ENCODE assay signal across 9 cellular contexts in genomic region chr12:2811791-2812190, GRCh38. TPM values are rescaled to one million over a fixed set of nuclear protein-coding genes. Genes with fewer than 3 reads are reported as not detected.
A peak's percentile ranks its signal among the peaks of the same experiment; 100 is the strongest.
DNase-seq lines count a peak whose midpoint lies in the region; ATAC-seq and TF ChIP-seq lines count a peak whose summit lies in the region.
"Had no signal": no experiment of that assay in that cellular context is flagged by ENCODE, and none has a peak within 500 bp of the region (broad histone marks: within the 10 kb centered on the region; RNA-seq: fewer than 3 reads in every experiment).

No MANE protein-coding gene starts in this region.

- no peak overlapping the region for H2AFZ ChIP-seq in HCT116 (ENCODE audit: low read depth, low read length, poor library complexity, severe bottlenecking)

- no peaks in the 10 kb centered on the region for H4K20me1 ChIP-seq in HCT116 (ENCODE audit: insufficient read depth)

- RAD21 ChIA-PET in HCT116 (lab: Charles Lee; ENCODE audit: low non-redundant PET in 1 of 2, low total read pairs in 2 of 2, uncharacterized antibody in 2 of 2, unreplicated experiment in 2 of 2), result interaction anchor here in 1 of 2 experiments (0.7 kb wide), 1 partner anchor 17 kb away, joined by 3 read pairs; no protein-coding TSS in a partner anchor

- H3K4me1 ChIP-seq in HCT116 (ENCODE audit: control insufficient read depth in 1 of 2, insufficient read depth in 2 of 2, low read length in 2 of 2), result peaks cover 5 to 18% of the 10 kb centered on the region in 2 experiments
- peaks cover 0 to 35% (median 13%) of the 10 kb centered on the region in 3 donors for H3K4me1 ChIP-seq in gastroesophageal sphincter
- peaks cover 12% of the 10 kb centered on the region for H3K4me1 ChIP-seq in skeletal muscle satellite cell (ENCODE audit: control insufficient read depth, insufficient read depth, low read length)

- TF ChIP-seq POLR2A in HCT116 (IDR thresholded peaks at IDR 0.05; ENCODE audit: borderline replicate concordance, extremely low read depth, insufficient read depth, insufficient read length) (no peak), gastroesophageal sphincter (IDR thresholded peaks at IDR 0.05) (no peak)

- POLR2A ChIA-PET in HCT116 (lab: Charles Lee), result interaction anchor here (2.1 kb wide), 1 partner anchor 17 kb away, joined by 6 read pairs; the partner anchor contains the start of gene FKBP4

- intact Hi-C loops in HCT116 (cut with micrococcal nuclease), result no loop called here

- no peak for TF ChIP-seq RAD21 in HCT116 (IDR thresholded peaks at IDR 0.05; ENCODE audit: low read depth)

- whole genome bisulfite sequencing in gastroesophageal sphincter (ENCODE audit: low coverage in 1 of 2), 2 donors, result 80% methylated on average over 5 of the region's 5 CpGs

- DNase-seq in HCT116 (ENCODE audit: low read depth, low spot score), result no peak
- no peak for DNase-seq in superior temporal gyrus (ENCODE audit: extremely low spot score)
- no peak for DNase-seq in RKO (ENCODE audit: low spot score)
- no peak for DNase-seq in NCI-H1930 (lab: John Stamatoyannopoulos, UW)

- H3K36me3 ChIP-seq in HCT116 (ENCODE audit: control insufficient read depth in 1 of 2, insufficient read depth in 2 of 2, low read length in 2 of 2) (peaks cover 5 to 8% of the 10 kb centered on the region in 2 experiments; a peak in 2 of 4 replicates), gastroesophageal sphincter (peaks cover 0 to 12% of the 10 kb centered on the region in 2 donors), skeletal muscle satellite cell (ENCODE audit: insufficient read depth, low read length) (no peaks in the 10 kb centered on the region)

- H3K27ac ChIP-seq in HCT116 (ENCODE audit: low read depth, low read length) (peak overlapping the region; percentile 74; the same call in 1 of the 2 replicates), VCaP (peak overlapping the region; percentile 95), gastroesophageal sphincter (peak overlapping the region in 2 of 4 donors; percentile 89 to 93)

- no peak for TF ChIP-seq EP300 in gastroesophageal sphincter (IDR thresholded peaks at IDR 0.05)

- H3K27me3 ChIP-seq in HCT116 (ENCODE audit: insufficient read depth, low read length) (no peaks in the 10 kb centered on the region), gastroesophageal sphincter (no peaks in the 10 kb centered on the region), skeletal muscle satellite cell (ENCODE audit: control insufficient read depth, insufficient read depth, low read length) (no peaks in the 10 kb centered on the region)

- no peaks in the 10 kb centered on the region for H3K9me2 ChIP-seq in HCT116 (ENCODE audit: insufficient read depth)

- H3K9ac ChIP-seq in HCT116 (ENCODE audit: low read length) (0 out of 2 replicates have a peak overlapping the region, but pooled peaks have one; percentile 14), skeletal muscle satellite cell (ENCODE audit: low read depth, low read length) (peak overlapping the region; percentile 95)

- no peak for TF ChIP-seq CTCF in HCT116 (IDR thresholded peaks at IDR 0.05 in 2 of 3, conservative IDR thresholded peaks at IDR 0.05 in 1 of 3; ENCODE audit: borderline replicate concordance in 1 of 3, insufficient read depth in 1 of 3, low read depth in 2 of 3, low read length in 2 of 3)
- TF ChIP-seq CTCF in VCaP (conservative IDR thresholded peaks at IDR 0.05), result no peak
- no peak for TF ChIP-seq CTCF in gastroesophageal sphincter (IDR thresholded peaks at IDR 0.05)

- ATAC-seq in HCT116 (no peak), gastroesophageal sphincter (no peak), GM18867 (IDR thresholded peaks at IDR 0.05; ENCODE audit: unreplicated experiment) (no peak)

- peak overlapping the region; percentile 97 for H3K4me2 ChIP-seq in HCT116 (ENCODE audit: low read length)
- H3K4me2 ChIP-seq in skeletal muscle satellite cell (ENCODE audit: low read length), result peak overlapping the region; percentile 95

- no TSS peak for BruUV-seq in HCT116 (replicated peaks; lab: Mats Ljungman, UMichigan)

- H3K79me2 ChIP-seq in HCT116 (ENCODE audit: insufficient read depth, low read length), result peaks cover 28% of the 10 kb centered on the region

- CTCF ChIA-PET in HCT116 (lab: Charles Lee), result interaction anchor here (1.1 to 1.9 kb wide), 3 partner anchors 16 to 65 kb away, joined by 3 to 6 read pairs (median 3); partner anchors contain the start of genes FOXM1 and RHNO1

- H3K9me3 ChIP-seq in HCT116 (ENCODE audit: control insufficient read depth in 1 of 2, insufficient read depth in 1 of 2, low read depth in 1 of 2, low read length in 2 of 2), result no peaks in the 10 kb centered on the region
- no peaks in the 10 kb centered on the region for H3K9me3 ChIP-seq in gastroesophageal sphincter
- no peaks in the 10 kb centered on the region for H3K9me3 ChIP-seq in skeletal muscle satellite cell (replicated peaks; ENCODE audit: low read length)

- H3K4me3 ChIP-seq in HCT116 (replicated peaks in 1 of 2; ENCODE audit: low read depth in 1 of 2, low read length in 2 of 2) (peak overlapping the region; percentile 77 to 89), gastroesophageal sphincter (peak overlapping the region; percentile 68 to 74), skeletal muscle satellite cell (ENCODE audit: low read length) (peak overlapping the region; percentile 94)

TF ChIP-seq in HCT116, 20 proteins besides CTCF, POLR2A, EP300 and RAD21:
- TF ChIP-seq SP1 (IDR thresholded peaks at IDR 0.05; ENCODE audit: low read depth) (no peak), EZH2phosphoT487 (IDR thresholded peaks at IDR 0.05; ENCODE audit: borderline replicate concordance) (no peak), MAX (IDR thresholded peaks at IDR 0.05) (no peak), SRF (IDR thresholded peaks at IDR 0.05; ENCODE audit: low read depth) (no peak), CEBPB (IDR thresholded peaks at IDR 0.05; ENCODE audit: low read depth) (no peak), REST (IDR thresholded peaks at IDR 0.05; ENCODE audit: low read depth) (no peak), SIN3A (IDR thresholded peaks at IDR 0.05; ENCODE audit: low read depth) (no peak), EZH2 (IDR thresholded peaks at IDR 0.05) (no peak), ELF1 (IDR thresholded peaks at IDR 0.05; ENCODE audit: borderline replicate concordance, low read depth) (no peak), FOSL1 (IDR thresholded peaks at IDR 0.05; ENCODE audit: low read depth) (no peak), ZFX (IDR thresholded peaks at IDR 0.05) (no peak), EGR1 (IDR thresholded peaks at IDR 0.05; ENCODE audit: low read depth) (no peak), ZNF274 (IDR thresholded peaks at IDR 0.05; ENCODE audit: low read depth, low read length) (no peak), ZBTB33 (IDR thresholded peaks at IDR 0.05; ENCODE audit: extremely low read depth, insufficient replicate concordance, low read length) (no peak)

RNA-seq across cellular contexts. Expression of gene ITFG2, which starts 0.7 kb away (rescaled TPM):
- 24.6 TPM for total RNA-seq in HCT116 (2021; ENCODE audit: unreplicated experiment)
- 25.9 and 27.9 TPM in 2 replicates for polyA plus RNA-seq in HCT116 (2012)
- total RNA-seq in gastroesophageal sphincter, result 10 to 100 TPM; 11.9 to 29.0 (median 22.1) TPM
- total RNA-seq in skeletal muscle satellite cell (2012; rRNA removed), result 11.7 and 13.5 TPM in 2 replicates

RNA-seq across cellular contexts. Expression of gene FKBP4, which starts 17.0 kb away (rescaled TPM):
- 178 TPM for total RNA-seq in HCT116 (2021; ENCODE audit: unreplicated experiment)
- 92.9 and 116 TPM in 2 replicates for polyA plus RNA-seq in HCT116 (2012)
- 10 to 100 TPM; 34.7 to 47.0 (median 41.1) TPM for total RNA-seq in gastroesophageal sphincter
- total RNA-seq in skeletal muscle satellite cell (2012; rRNA removed), result 50.7 and 55.0 TPM in 2 replicates

RNA-seq across cellular contexts. Expression of gene NRIP2, which starts 23.0 kb away (rescaled TPM):
- total RNA-seq in HCT116 (2021; ENCODE audit: unreplicated experiment) (not detected), gastroesophageal sphincter (1 to 10 TPM; 1.4 to 5.7 (median 1.9) TPM)
- 0.55 and 0.64 TPM in 2 replicates for polyA plus RNA-seq in HCT116 (2012)
- not detected in 2 replicates for total RNA-seq in skeletal muscle satellite cell (2012; rRNA removed)

RNA-seq across cellular contexts. Expression of gene TEX52, which starts 45.0 kb away (rescaled TPM):
- not detected for total RNA-seq in HCT116 (2021; ENCODE audit: unreplicated experiment)
- polyA plus RNA-seq in HCT116 (2012), result 0.51 and 0.53 TPM in 2 replicates
- total RNA-seq in gastroesophageal sphincter, result not detected
- total RNA-seq in skeletal muscle satellite cell (2012; rRNA removed), result not detected in 2 replicates
- polyA plus RNA-seq: thymus had no signal
